In the genomic region with DNA sequence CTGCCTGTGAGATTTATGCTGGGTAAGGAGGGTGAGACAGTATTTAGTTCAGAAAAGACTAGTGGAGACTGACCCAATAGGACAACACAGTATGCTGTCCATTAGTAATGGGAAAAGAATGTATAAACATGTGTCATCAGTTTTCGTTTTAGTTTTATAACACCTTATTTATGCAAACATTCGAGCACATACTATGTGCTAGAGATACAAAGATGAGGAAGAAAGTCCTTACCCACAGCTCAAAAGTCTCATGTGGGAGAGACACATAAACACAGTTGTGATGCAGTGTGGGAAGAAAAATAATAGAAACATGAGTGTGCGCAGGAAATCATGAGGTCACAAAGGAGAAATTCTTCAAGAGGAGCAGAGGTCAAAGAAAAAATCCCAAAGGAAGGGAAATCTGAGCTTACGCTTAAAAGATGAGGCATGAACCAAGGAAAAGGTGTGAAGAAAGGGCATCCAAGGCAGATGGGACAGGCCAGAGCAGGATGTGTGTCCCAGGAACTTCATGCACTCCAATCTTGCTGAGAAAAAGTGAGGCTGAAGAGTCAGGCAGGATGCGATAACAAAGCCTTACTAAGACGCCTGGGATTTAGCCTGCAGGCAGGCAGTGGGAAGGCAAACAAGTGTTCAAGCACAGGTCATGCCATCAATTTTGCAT, we compare ENCODE assay signal across 1 cellular context.
TF ChIP-seq lines count a peak whose summit lies in the region.

No MANE protein-coding gene starts in this region.

TF ChIP-seq in HCT116, 20 proteins besides CTCF, POLR2A, EP300 and RAD21 (continued from another document):
- TF ChIP-seq, protein P1, sequence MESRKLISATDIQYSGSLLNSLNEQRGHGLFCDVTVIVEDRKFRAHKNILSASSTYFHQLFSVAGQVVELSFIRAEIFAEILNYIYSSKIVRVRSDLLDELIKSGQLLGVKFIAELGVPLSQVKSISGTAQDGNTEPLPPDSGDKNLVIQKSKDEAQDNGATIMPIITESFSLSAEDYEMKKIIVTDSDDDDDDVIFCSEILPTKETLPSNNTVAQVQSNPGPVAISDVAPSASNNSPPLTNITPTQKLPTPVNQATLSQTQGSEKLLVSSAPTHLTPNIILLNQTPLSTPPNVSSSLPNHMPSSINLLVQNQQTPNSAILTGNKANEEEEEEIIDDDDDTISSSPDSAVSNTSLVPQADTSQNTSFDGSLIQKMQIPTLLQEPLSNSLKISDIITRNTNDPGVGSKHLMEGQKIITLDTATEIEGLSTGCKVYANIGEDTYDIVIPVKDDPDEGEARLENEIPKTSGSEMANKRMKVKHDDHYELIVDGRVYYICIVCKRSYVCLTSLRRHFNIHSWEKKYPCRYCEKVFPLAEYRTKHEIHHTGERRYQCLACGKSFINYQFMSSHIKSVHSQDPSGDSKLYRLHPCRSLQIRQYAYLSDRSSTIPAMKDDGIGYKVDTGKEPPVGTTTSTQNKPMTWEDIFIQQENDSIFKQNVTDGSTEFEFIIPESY (IDR thresholded peaks at IDR 0.05; ENCODE audit: extremely low read depth, insufficient replicate concordance, low read length) = no peak
- TF ChIP-seq ZFX (IDR thresholded peaks at IDR 0.05) = no peak
- TF ChIP-seq, protein P2, sequence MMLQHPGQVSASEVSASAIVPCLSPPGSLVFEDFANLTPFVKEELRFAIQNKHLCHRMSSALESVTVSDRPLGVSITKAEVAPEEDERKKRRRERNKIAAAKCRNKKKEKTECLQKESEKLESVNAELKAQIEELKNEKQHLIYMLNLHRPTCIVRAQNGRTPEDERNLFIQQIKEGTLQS (IDR thresholded peaks at IDR 0.05) = no peak; the same call in 1 of the 2 replicates
- TF ChIP-seq SP1 (IDR thresholded peaks at IDR 0.05; ENCODE audit: low read depth) = peak; percentile 58; the same call in 1 of the 2 replicates
- no peak for TF ChIP-seq EZH2phosphoT487 (IDR thresholded peaks at IDR 0.05; ENCODE audit: borderline replicate concordance)
- TF ChIP-seq CBX3 (IDR thresholded peaks at IDR 0.05; ENCODE audit: low read depth) = peak; percentile 55; the same call in 1 of the 2 replicates
- TF ChIP-seq ELF1 (IDR thresholded peaks at IDR 0.05; ENCODE audit: borderline replicate concordance, low read depth) = no peak
- TF ChIP-seq YY1 (IDR thresholded peaks at IDR 0.05; ENCODE audit: extremely low read depth, insufficient replicate concordance, low read depth, low read length) = no peak
- TF ChIP-seq CEBPB (IDR thresholded peaks at IDR 0.05; ENCODE audit: low read depth) = peak; percentile 53
